8 cellular contexts compared by ENCODE assay signal in the genomic region with DNA sequence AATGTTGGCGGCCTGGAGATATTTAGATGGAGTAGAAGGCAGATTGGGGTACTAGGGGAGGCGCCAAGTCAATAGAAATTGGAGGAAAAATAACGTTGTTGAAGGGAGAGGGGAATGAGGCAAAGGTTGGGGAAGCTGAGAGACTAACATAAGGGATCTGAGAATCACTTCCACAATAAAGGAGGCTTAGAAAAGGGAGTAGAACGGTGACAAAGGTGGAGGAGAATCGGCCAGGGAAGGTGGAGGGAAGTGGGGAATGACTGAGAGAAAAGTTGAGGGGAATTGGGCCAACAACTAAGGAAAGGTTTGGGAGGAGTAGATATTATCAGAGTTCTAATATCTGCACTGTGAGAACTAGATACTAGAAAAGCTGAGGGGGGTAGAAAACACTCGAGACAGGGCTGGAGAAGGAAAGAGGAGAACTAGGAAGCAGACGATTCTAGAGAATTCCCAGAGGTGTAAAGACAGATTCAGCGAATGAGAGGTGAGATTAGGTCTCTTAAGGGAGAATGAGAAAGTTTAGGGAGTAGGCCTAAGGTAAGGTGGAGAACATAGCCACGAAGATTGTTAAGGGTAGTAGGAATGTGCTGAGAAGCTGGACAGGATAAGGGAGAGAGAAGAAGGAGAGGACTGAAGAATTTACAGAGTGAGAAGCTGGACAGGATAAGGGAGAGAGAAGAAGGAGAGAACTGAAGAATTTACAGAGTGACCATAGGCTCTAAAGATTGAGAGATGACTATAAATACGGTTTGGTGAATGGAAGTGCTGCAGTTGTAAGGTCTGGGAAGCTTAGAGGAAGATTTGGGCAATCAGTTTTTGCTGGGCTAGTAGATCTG. TPM values are rescaled to one million over a fixed set of nuclear protein-coding genes. Genes with fewer than 3 reads are reported as not detected.
DNase-seq lines count a peak whose midpoint lies in the region; ATAC-seq and TF ChIP-seq lines count a peak whose summit lies in the region.

No MANE protein-coding gene starts in this region.

- H4K91ac ChIP-seq in trophoblast cell (ENCODE audit: low read depth, low read length): no peak overlapping the region

- peak overlapping the region; percentile 9 for H3K14ac ChIP-seq in trophoblast cell (ENCODE audit: low read length)

- no CpG with 5 or more reads among the region's 10 CpGs for WGBS in trophoblast cell (ENCODE audit: extremely low coverage, insufficient coverage, insufficient read length)

- H3K9me3 ChIP-seq in OCI-LY3 (ENCODE audit: insufficient read depth, low read length) (no peaks in the 10 kb centered on the region), trophoblast cell (ENCODE audit: insufficient read depth, low read depth, low read length) (no peaks in the 10 kb centered on the region)

- no peak overlapping the region for H3K18ac ChIP-seq in trophoblast cell (ENCODE audit: low read length)

- H3K4me2 ChIP-seq in OCI-LY3 (ENCODE audit: low read length) (peak overlapping the region; percentile 90), trophoblast cell (ENCODE audit: low read length) (peak overlapping the region; percentile 72)

- H2AK5ac ChIP-seq in trophoblast cell (ENCODE audit: low read length): no peak overlapping the region

- DNase-seq in DMS53 treated with DMSO at 0.1 percent for 48 hours (lab: John Stamatoyannopoulos, UW; ENCODE audit: unreplicated experiment) (peak; percentile 22), erythroblast (lab: John Stamatoyannopoulos, UW) (peak; percentile 39 to 54), trophoblast cell (peak in 1 of 2 donors; percentile 43)
- DNase-seq in stimulated activated CD4-positive, alpha-beta T cell treated with anti-CD3 and anti-CD28 coated beads, Interleukin-12 subunit alpha, Interleukin-12 subunit beta, amount 100 ng/mL, for 4 hours: no peak

- H3K27me3 ChIP-seq in OCI-LY3 (ENCODE audit: low read depth, low read length): no peaks in the 10 kb centered on the region
- H3K27me3 ChIP-seq in trophoblast cell (ENCODE audit: insufficient read depth, low read length): no peaks in the 10 kb centered on the region

- H3K79me2 ChIP-seq in OCI-LY3 (ENCODE audit: low read length) (peaks cover 58% of the 10 kb centered on the region), trophoblast cell (ENCODE audit: control insufficient read depth, insufficient read depth, low read length, poor library complexity) (peaks cover 6% of the 10 kb centered on the region)

- no peak for ATAC-seq in HG02852 (IDR thresholded peaks at IDR 0.05; ENCODE audit: unreplicated experiment)
- ATAC-seq in HG03520 (IDR thresholded peaks at IDR 0.05; ENCODE audit: unreplicated experiment): no peak
- no peak for ATAC-seq in GM21423 (IDR thresholded peaks at IDR 0.05; ENCODE audit: unreplicated experiment)

- no peak for TF ChIP-seq POLR2A in erythroblast (IDR thresholded peaks at IDR 0.05; ENCODE audit: low read length)

- H3K4me3 ChIP-seq in OCI-LY3 (ENCODE audit: low read length): peak overlapping the region; percentile 95
- peak overlapping the region; percentile 98 for H3K4me3 ChIP-seq in trophoblast cell (ENCODE audit: low read depth, low read length)

- H3K27ac ChIP-seq in OCI-LY3 (ENCODE audit: low read length) (peak overlapping the region; percentile 69), trophoblast cell (ENCODE audit: low read depth, low read length) (peak overlapping the region; percentile 45)

- TF ChIP-seq CTCF in OCI-LY3 (IDR thresholded peaks at IDR 0.05; ENCODE audit: low read depth, low read length): no peak

- H3K36me3 ChIP-seq in OCI-LY3 (replicated peaks; ENCODE audit: low read depth, low read length): peaks cover 20% of the 10 kb centered on the region
- H3K36me3 ChIP-seq in trophoblast cell (ENCODE audit: control insufficient read depth in 1 of 2, insufficient read depth in 2 of 2, low read length in 2 of 2): peaks cover 0 to 3% of the 10 kb centered on the region in 2 experiments

- H2BK5ac ChIP-seq in trophoblast cell (ENCODE audit: low read depth, low read length, poor library complexity): no peak overlapping the region

- peak overlapping the region; percentile 1 for H4K8ac ChIP-seq in trophoblast cell (ENCODE audit: low read depth, low read length)

- H2AFZ ChIP-seq in OCI-LY3 (ENCODE audit: low read depth, low read length) (peak overlapping the region; percentile 93), trophoblast cell (ENCODE audit: insufficient read depth, low read length, poor library complexity) (peak overlapping the region; percentile 5)

- H3K79me1 ChIP-seq in trophoblast cell (ENCODE audit: low read length): peaks cover 3% of the 10 kb centered on the region

- H2BK12ac ChIP-seq in trophoblast cell (ENCODE audit: low read length): no peak overlapping the region

- H3K23ac ChIP-seq in trophoblast cell (ENCODE audit: low read length): no peak overlapping the region

- peaks cover 23% of the 10 kb centered on the region for H3K4me1 ChIP-seq in OCI-LY3 (ENCODE audit: low read length)
- H3K4me1 ChIP-seq in trophoblast cell (ENCODE audit: control insufficient read depth in 1 of 2, insufficient read depth in 2 of 2, low read length in 2 of 2): peaks cover 4 to 10% of the 10 kb centered on the region in 2 experiments

- peak overlapping the region; percentile 0 for H3K4ac ChIP-seq in trophoblast cell (ENCODE audit: low read depth, low read length)

- peak overlapping the region; percentile 2 for H4K12ac ChIP-seq in trophoblast cell (ENCODE audit: low read depth, low read length)

- H2BK120ac ChIP-seq in trophoblast cell (ENCODE audit: insufficient read depth, low read length, poor library complexity): no peak overlapping the region

- no peaks in the 10 kb centered on the region for H4K20me1 ChIP-seq in OCI-LY3 (ENCODE audit: insufficient read depth, low read length)

- H3K9ac ChIP-seq in OCI-LY3 (ENCODE audit: low read length) (peak overlapping the region; percentile 90), trophoblast cell (ENCODE audit: low read length) (peak overlapping the region; percentile 85)

RNA-seq across cellular contexts. Expression of a gene that starts 0.8 kb away (rescaled TPM):
- 75.2 and 83.2 TPM in 2 replicates for polyA plus RNA-seq in trophoblast cell (2013)

RNA-seq across cellular contexts. Expression of a gene that starts 1.0 kb away (rescaled TPM):
- 9.1 and 10.9 TPM in 2 replicates for polyA plus RNA-seq in trophoblast cell (2013)
